Comparison of ENCODE assay signal across 8 cellular contexts in the genomic region with DNA sequence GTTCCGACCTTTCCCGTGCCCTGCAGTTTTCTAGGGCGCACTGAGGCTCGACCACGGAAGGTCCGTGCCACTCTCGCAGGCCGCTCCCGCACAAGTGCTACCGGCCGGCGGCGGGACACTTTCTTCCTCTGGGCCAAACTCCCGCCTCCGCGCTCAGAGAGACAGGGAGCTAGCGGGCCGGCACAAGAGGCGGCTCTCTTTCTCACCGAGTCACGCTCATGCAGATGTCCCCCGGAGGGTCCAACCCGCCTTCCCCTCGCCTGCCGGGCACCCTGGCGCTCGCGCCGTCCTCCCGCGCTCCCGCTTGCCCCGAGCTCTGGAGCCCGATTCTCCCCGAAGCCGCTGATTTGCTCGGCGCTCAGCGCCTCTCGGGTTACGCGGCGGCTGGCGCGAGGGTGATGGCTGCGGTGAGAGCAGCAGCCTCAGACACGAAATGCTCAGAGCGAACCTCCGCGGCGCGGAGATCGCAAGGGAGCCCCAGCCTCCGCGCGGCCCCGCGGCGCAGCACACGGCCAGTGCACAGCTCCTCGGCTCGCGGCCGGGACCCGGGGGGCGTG. TPM values are rescaled to one million over a fixed set of nuclear protein-coding genes. Genes with fewer than 3 reads are reported as not detected.
A peak's percentile ranks its signal among the peaks of the same experiment; 100 is the strongest.
DNase-seq lines count a peak whose midpoint lies in the region; ATAC-seq and TF ChIP-seq lines count a peak whose summit lies in the region.

No MANE protein-coding gene starts in this region.

- TF ChIP-seq CTCF in IMR-90 (conservative IDR thresholded peaks at IDR 0.05; ENCODE audit: low read depth, low read length) (no peak), foreskin keratinocyte (conservative IDR thresholded peaks at IDR 0.05) (no peak), neural crest cell (conservative IDR thresholded peaks at IDR 0.05) (no peak)

- no peaks in the 10 kb centered on the region for H3K36me3 ChIP-seq in IMR-90 (ENCODE audit: control insufficient read depth, insufficient read depth, low read length)

- H3K4me3 Mint-ChIP-seq in neural crest cell, result peak overlapping the region; percentile 82
- H3K4me3 Mint-ChIP-seq in activated T-helper 1 cell treated with anti-CD3 and anti-CD28 coated beads, Interleukin-12 subunit alpha, Interleukin-12 subunit beta, Interleukin-2, Interleukin-4 antibody, amounts not matched to agents 30 ng/mL and 10 ng/mL and 1 ng/mL, durations not matched to agents 14 hours and 24 hours and 36 hours, result no peak overlapping the region

- H4K91ac ChIP-seq in IMR-90 (ENCODE audit: insufficient read depth, low read depth, low read length), result no peak overlapping the region

- TF ChIP-seq POLR2A in IMR-90 (IDR thresholded peaks at IDR 0.05; ENCODE audit: low read depth, low read length), result no peak

- intact Hi-C loops in IMR-90 (cut with micrococcal nuclease), result loop anchor here (1.0 to 5.0 kb wide), 3 partner anchors 37 to 165 kb away; no protein-coding TSS in a partner anchor
- intact Hi-C loops in activated T-helper 1 cell treated with anti-CD3 and anti-CD28 coated beads, Interleukin-12 subunit alpha, Interleukin-12 subunit beta, Interleukin-2, Interleukin-4 antibody, amounts not matched to agents 30 ng/mL and 10 ng/mL and 1 ng/mL, durations not matched to agents 14 hours and 24 hours and 36 hours (cut with micrococcal nuclease), result loop anchor here (1.0 to 5.0 kb wide), 4 partner anchors 15 to 255 kb away; no protein-coding TSS in a partner anchor

- POLR2A ChIA-PET in IMR-90 (lab: Charles Lee; ENCODE audit: unreplicated experiment), result no interaction called here

- in situ Hi-C loops in IMR-90 (cut with MboI; ENCODE audit: low sequenced_read_pairs), result no loop called here

- H3K9ac ChIP-seq in IMR-90 (ENCODE audit: low read depth, low read length), result no peak overlapping the region

- H3K27ac Mint-ChIP-seq in neural crest cell (ENCODE audit: unreplicated experiment), result no peak overlapping the region
- no peak overlapping the region for H3K27ac Mint-ChIP-seq in activated T-helper 1 cell treated with anti-CD3 and anti-CD28 coated beads, Interleukin-12 subunit alpha, Interleukin-12 subunit beta, Interleukin-2, Interleukin-4 antibody, amounts not matched to agents 30 ng/mL and 10 ng/mL and 1 ng/mL, durations not matched to agents 14 hours and 24 hours and 36 hours

- H3K4me3 ChIP-seq in IMR-90 (ENCODE audit: insufficient read depth, low read depth, low read length), result peak overlapping the region; percentile 10

- ATAC-seq in IMR-90 (ENCODE audit: low read depth) (peak; percentile 86), foreskin keratinocyte (peak; percentile 59), GM21381 (IDR thresholded peaks at IDR 0.05; ENCODE audit: unreplicated experiment) (no peak)

- no peak overlapping the region for H3K56ac ChIP-seq in IMR-90 (ENCODE audit: extremely low read depth, insufficient read depth, low read length)

- peaks cover 8% of the 10 kb centered on the region for H3K4me1 Mint-ChIP-seq in neural crest cell
- peaks cover 9% of the 10 kb centered on the region for H3K4me1 Mint-ChIP-seq in activated T-helper 1 cell treated with anti-CD3 and anti-CD28 coated beads, Interleukin-12 subunit alpha, Interleukin-12 subunit beta, Interleukin-2, Interleukin-4 antibody, amounts not matched to agents 30 ng/mL and 10 ng/mL and 1 ng/mL, durations not matched to agents 14 hours and 24 hours and 36 hours (ENCODE audit: low read depth)

- no peaks in the 10 kb centered on the region for H3K9me3 ChIP-seq in IMR-90 (ENCODE audit: control insufficient read depth, insufficient read depth, low read length)

- no TSS peak for BruUV-seq in IMR-90 (replicated peaks; lab: Mats Ljungman, UMichigan)

- no peaks in the 10 kb centered on the region; the same call in 1 of the 2 replicates for H3K4me1 ChIP-seq in IMR-90 (ENCODE audit: control insufficient read depth, insufficient read depth, low read length)
- no peaks in the 10 kb centered on the region for H3K4me1 ChIP-seq in foreskin keratinocyte

- no peak overlapping the region for H2BK15ac ChIP-seq in IMR-90 (ENCODE audit: low read depth, low read length)

- CTCF ChIA-PET in IMR-90 (lab: Yijun Ruan, JAX), result interaction anchor here (1.3 to 2.5 kb wide), 4 partner anchors 8 to 47 kb away, joined by 4 to 9 read pairs (median 6); no protein-coding TSS in a partner anchor

- peak overlapping the region; percentile 88 for H3K4me2 ChIP-seq in IMR-90 (ENCODE audit: low read depth, low read length)

- H2AK9ac ChIP-seq in IMR-90 (replicated peaks; ENCODE audit: low read depth, low read length, poor library complexity), result peak overlapping the region; percentile 56

- no peak overlapping the region for H2BK5ac ChIP-seq in IMR-90 (ENCODE audit: low read depth, low read length, poor library complexity, severe bottlenecking)

- TF ChIP-seq RAD21 in IMR-90 (IDR thresholded peaks at IDR 0.05; ENCODE audit: low read length), result no peak

- H3K23ac ChIP-seq in IMR-90 (ENCODE audit: low read depth, low read length), result no peak overlapping the region

- H3K14ac ChIP-seq in IMR-90 (replicated peaks; ENCODE audit: low read depth, low read length), result no peak overlapping the region

- WGBS in IMR-90 (ENCODE audit: extremely low coverage in 2 of 2, insufficient read length in 1 of 2), 2 experiments, result 1% methylated on average over 26 of the region's 66 CpGs; no CpG with 5 or more reads in 1 of the 2 experiments

- DNase-seq in GM04504 (ENCODE audit: low read depth) (peak; percentile 26), IMR-90 (peak; percentile 55), foreskin keratinocyte (peak in 1 of 2 donors; percentile 24), neural crest cell (ENCODE audit: low read depth, low spot score) (peak; percentile 60), GM19240 (ENCODE audit: insufficient read length, low spot score) (no peak)
- peak; percentile 65 for DNase-seq in activated CD8-positive, alpha-beta memory T cell treated with anti-CD3 and anti-CD28 coated beads, Interleukin-2, amount 50 U/mL, for 48 hours
- no peak for DNase-seq in activated T-helper 1 cell treated with anti-CD3 and anti-CD28 coated beads, Interleukin-12 subunit alpha, Interleukin-12 subunit beta, Interleukin-2, Interleukin-4 antibody, amounts not matched to agents 30 ng/mL and 10 ng/mL and 1 ng/mL, durations not matched to agents 14 hours and 24 hours and 36 hours (ENCODE audit: low spot score)

- dilution Hi-C loops in IMR-90 (cut with HindIII; ENCODE audit: low sequenced_read_pairs, unreplicated experiment), result no loop called here

- H2BK120ac ChIP-seq in IMR-90 (ENCODE audit: low read depth, low read length), result no peak overlapping the region

- H3K27me3 Mint-ChIP-seq in neural crest cell (ENCODE audit: low read depth), result peaks cover 68% of the 10 kb centered on the region
- peaks cover 59% of the 10 kb centered on the region for H3K27me3 Mint-ChIP-seq in activated T-helper 1 cell treated with anti-CD3 and anti-CD28 coated beads, Interleukin-12 subunit alpha, Interleukin-12 subunit beta, Interleukin-2, Interleukin-4 antibody, amounts not matched to agents 30 ng/mL and 10 ng/mL and 1 ng/mL, durations not matched to agents 14 hours and 24 hours and 36 hours (ENCODE audit: insufficient read depth)

- H3K27me3 ChIP-seq in IMR-90 (ENCODE audit: control insufficient read depth, insufficient read depth, low read length) (peaks cover 75% of the 10 kb centered on the region), foreskin keratinocyte (peaks cover 90% of the 10 kb centered on the region)

- H3K27ac ChIP-seq in IMR-90 (ENCODE audit: insufficient read depth, low read length), result no peak overlapping the region
- no peak overlapping the region for H3K27ac ChIP-seq in foreskin keratinocyte

- no peaks in the 10 kb centered on the region for H3K79me1 ChIP-seq in IMR-90 (ENCODE audit: low read depth in 1 of 2, low read length in 2 of 2)

- no peak overlapping the region for H4K8ac ChIP-seq in IMR-90 (ENCODE audit: low read depth in 2 of 2, low read length in 2 of 2)

- H3K9me3 Mint-ChIP-seq in neural crest cell, result no peaks in the 10 kb centered on the region
- H3K9me3 Mint-ChIP-seq in activated T-helper 1 cell treated with anti-CD3 and anti-CD28 coated beads, Interleukin-12 subunit alpha, Interleukin-12 subunit beta, Interleukin-2, Interleukin-4 antibody, amounts not matched to agents 30 ng/mL and 10 ng/mL and 1 ng/mL, durations not matched to agents 14 hours and 24 hours and 36 hours, result no peaks in the 10 kb centered on the region

- peak overlapping the region; percentile 84 for H2AFZ ChIP-seq in IMR-90 (replicated peaks; ENCODE audit: low read length, poor library complexity)

- no peak overlapping the region for H3K18ac ChIP-seq in IMR-90 (ENCODE audit: low read depth, low read length)

- H4K20me1 ChIP-seq in IMR-90 (ENCODE audit: insufficient read depth, low read length), result no peaks in the 10 kb centered on the region

- no peaks in the 10 kb centered on the region for H3K9me1 ChIP-seq in IMR-90 (ENCODE audit: insufficient read depth, low read length)

- no peak overlapping the region for H2AK5ac ChIP-seq in IMR-90 (ENCODE audit: low read depth, low read length)

- no peak overlapping the region for H3K4ac ChIP-seq in IMR-90 (ENCODE audit: low read depth, low read length)

- no peak overlapping the region for H4K5ac ChIP-seq in IMR-90 (ENCODE audit: low read depth, low read length)

- H3K36me3 Mint-ChIP-seq in neural crest cell (ENCODE audit: low read depth), result no peaks in the 10 kb centered on the region
- no peaks in the 10 kb centered on the region for H3K36me3 Mint-ChIP-seq in activated T-helper 1 cell treated with anti-CD3 and anti-CD28 coated beads, Interleukin-12 subunit alpha, Interleukin-12 subunit beta, Interleukin-2, Interleukin-4 antibody, amounts not matched to agents 30 ng/mL and 10 ng/mL and 1 ng/mL, durations not matched to agents 14 hours and 24 hours and 36 hours (ENCODE audit: low read depth)

- H2BK20ac ChIP-seq in IMR-90 (ENCODE audit: low read depth, low read length), result no peak overlapping the region

TF ChIP-seq in IMR-90, 13 proteins besides CTCF, POLR2A, EP300 and RAD21 (continues in another document):
- TF ChIP-seq, protein P1, sequence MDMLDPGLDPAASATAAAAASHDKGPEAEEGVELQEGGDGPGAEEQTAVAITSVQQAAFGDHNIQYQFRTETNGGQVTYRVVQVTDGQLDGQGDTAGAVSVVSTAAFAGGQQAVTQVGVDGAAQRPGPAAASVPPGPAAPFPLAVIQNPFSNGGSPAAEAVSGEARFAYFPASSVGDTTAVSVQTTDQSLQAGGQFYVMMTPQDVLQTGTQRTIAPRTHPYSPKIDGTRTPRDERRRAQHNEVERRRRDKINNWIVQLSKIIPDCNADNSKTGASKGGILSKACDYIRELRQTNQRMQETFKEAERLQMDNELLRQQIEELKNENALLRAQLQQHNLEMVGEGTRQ (IDR thresholded peaks at IDR 0.05; ENCODE audit: low read depth, low read length), result no peak
- no peak for TF ChIP-seq BHLHE40 (IDR thresholded peaks at IDR 0.05; ENCODE audit: low read depth, low read length)

RNA-seq across cellular contexts. Expression of gene LMO1, which starts 1.0 kb away (rescaled TPM):
- not detected in 2 replicates for total RNA-seq in IMR-90 (2012; rRNA removed)
- not detected in 2 replicates for polyA plus RNA-seq in IMR-90 (2012; rRNA removed)
- polyA plus RNA-seq in IMR-90 (2012; cell fraction: cytosol; rRNA removed), result not detected in 2 replicates
- not detected in 2 replicates for polyA plus RNA-seq in IMR-90 (2012; cell fraction: nucleus; rRNA removed; ENCODE audit: low replicate concordance)
- not detected in 2 replicates for total RNA-seq in foreskin keratinocyte
- polyA plus RNA-seq in foreskin keratinocyte, result not detected in 2 replicates
- 1.5 and 1.8 TPM in 2 replicates for total RNA-seq in neural crest cell
- total RNA-seq in activated T-helper 1 cell treated with anti-CD3 and anti-CD28 coated beads, Interleukin-12 subunit alpha, Interleukin-12 subunit beta, Interleukin-2, Interleukin-4 antibody, amounts not matched to agents 30 ng/mL and 10 ng/mL and 1 ng/mL, durations not matched to agents 14 hours and 24 hours and 36 hours, result not detected in 2 replicates

Comparison
In these comparisons a context has a peak if more than half of its experiments do, and no peak if none do; other contexts are left out.
1. DNase-seq: peak in GM04504 (single experiment), IMR-90 (single experiment), activated CD8-positive, alpha-beta memory T cell treated with anti-CD3 and anti-CD28 coated beads, Interleukin-2, amount 50 U/mL, for 48 hours (single experiment) and neural crest cell (single experiment); none in GM19240 (single experiment) and activated T-helper 1 cell treated with anti-CD3 and anti-CD28 coated beads, Interleukin-12 subunit alpha, Interleukin-12 subunit beta, Interleukin-2, Interleukin-4 antibody, amounts not matched to agents 30 ng/mL and 10 ng/mL and 1 ng/mL, durations not matched to agents 14 hours and 24 hours and 36 hours (single experiment).